In genomic region chr17:73632513-73632912, GRCh38 we compare ENCODE assay signal across 28 cellular contexts. TPM values are rescaled to one million over a fixed set of nuclear protein-coding genes. Genes with fewer than 3 reads are reported as not detected.
"Had no signal": no experiment of that assay in that cellular context is flagged by ENCODE, and none has a peak within 500 bp of the region (broad histone marks: within the 10 kb centered on the region; RNA-seq: fewer than 3 reads in every experiment).

No MANE protein-coding gene starts in this region.

- H3K27me3 Mint-ChIP-seq: stimulated activated memory B cell treated with anti-CD40 and anti-IgM and Interleukin-4, amounts not matched to agents 10 μg/mL and 1 μg/mL and 100 μg/mL, for 72 hours; type B pancreatic cell had no signal

- H3K27me3 ChIP-seq: heart left ventricle, hepatocyte, ovary, spleen, testis had no signal

- H3K4me3 Mint-ChIP-seq: effector memory CD8-positive, alpha-beta T cell; naive thymus-derived CD4-positive, alpha-beta T cell; stimulated activated memory B cell treated with anti-CD40 and anti-IgM and Interleukin-4, amounts not matched to agents 10 μg/mL and 1 μg/mL and 100 μg/mL, for 72 hours; type B pancreatic cell had no signal

- H3K36me3 ChIP-seq: gastroesophageal sphincter, heart left ventricle, ovary, spleen, tibial artery had no signal

- H3K27ac Mint-ChIP-seq: effector memory CD8-positive, alpha-beta T cell; stimulated activated memory B cell treated with anti-CD40 and anti-IgM and Interleukin-4, amounts not matched to agents 10 μg/mL and 1 μg/mL and 100 μg/mL, for 72 hours; type B pancreatic cell had no signal

- H3K9me3 Mint-ChIP-seq: effector memory CD8-positive, alpha-beta T cell; naive thymus-derived CD4-positive, alpha-beta T cell; stimulated activated memory B cell treated with anti-CD40 and anti-IgM and Interleukin-4, amounts not matched to agents 10 μg/mL and 1 μg/mL and 100 μg/mL, for 72 hours; type B pancreatic cell had no signal

- DNase-seq: dermis blood vessel endothelial cell; effector memory CD8-positive, alpha-beta T cell; foreskin fibroblast; heart left ventricle; kidney; mesendoderm; midbrain; naive thymus-derived CD4-positive, alpha-beta T cell; occipital lobe; right cardiac atrium; stimulated activated CD4-positive, alpha-beta T cell treated with anti-CD3 and anti-CD28 coated beads, Interleukin-2, amount 100 ng/mL, for 48 hours; stimulated activated naive CD8-positive, alpha-beta T cell treated with anti-CD3 and anti-CD28 coated beads, Interleukin-15, Interleukin-2, amounts not matched to agents 100 U/mL and 50 U/mL, for 24 hours; substantia nigra; testis had no signal

- ATAC-seq: effector memory CD8-positive, alpha-beta T cell; esophagus mucosa; gastroesophageal sphincter; heart left ventricle; left lobe of liver; naive thymus-derived CD4-positive, alpha-beta T cell; psoas muscle; right cardiac atrium; stimulated activated memory B cell treated with anti-CD40 and anti-IgM and Interleukin-4, amounts not matched to agents 10 μg/mL and 1 μg/mL and 100 μg/mL, for 72 hours; stimulated activated naive CD8-positive, alpha-beta T cell treated with anti-CD3 and anti-CD28 coated beads, Interleukin-15, Interleukin-2, amounts not matched to agents 100 U/mL and 50 U/mL, for 24 hours had no signal

- H3K9me3 ChIP-seq: gastroesophageal sphincter, heart left ventricle, ovary, psoas muscle, spleen, testis, tibial artery had no signal

- H3K4me1 ChIP-seq: gastroesophageal sphincter, heart left ventricle, psoas muscle, spleen, testis, tibial artery had no signal

- H3K36me3 Mint-ChIP-seq: stimulated activated memory B cell treated with anti-CD40 and anti-IgM and Interleukin-4, amounts not matched to agents 10 μg/mL and 1 μg/mL and 100 μg/mL, for 72 hours had no signal

- H3K4me3 ChIP-seq: coronary artery, gastroesophageal sphincter, heart left ventricle, hepatocyte, ovary, psoas muscle, skin epidermis, spleen, testis, tibial artery had no signal

- H3K27ac ChIP-seq: coronary artery, epithelial cell of prostate, gastroesophageal sphincter, heart left ventricle, hepatocyte, ovary, psoas muscle, skin epidermis, spleen, testis, tibial artery had no signal

RNA-seq across cellular contexts. Expression of gene SDK2, which starts 11.7 kb away (rescaled TPM):
- total RNA-seq: dermis blood vessel endothelial cell, lung microvascular endothelial cell had no signal
